In genomic region chr1:37859507-37860345, GRCh38 we compare ENCODE assay signal across 1 cellular context.
TF ChIP-seq lines count a peak whose summit lies in the region.

MTF1 (minus strand) TSS chr1:37859592; CDS start chr1:37857658, 1,934 bp downstream.

TF ChIP-seq in HepG2, 621 proteins besides CTCF, POLR2A, EP300 and RAD21 (continued from another document and continues in another):
- no peak for TF ChIP-seq ESRRA (CRISPR knock-in tag; IDR thresholded peaks at IDR 0.05; ENCODE audit: low read depth)
- no peak for TF ChIP-seq ZIK1 (CRISPR knock-in tag; IDR thresholded peaks at IDR 0.05; ENCODE audit: borderline replicate concordance, low read depth)
- no peak for TF ChIP-seq RXRA (CRISPR knock-in tag; IDR thresholded peaks at IDR 0.05)
- TF ChIP-seq ZNF841 (CRISPR knock-in tag; IDR thresholded peaks at IDR 0.05; ENCODE audit: borderline replicate concordance): no peak
- no peak for TF ChIP-seq ZBTB33 (CRISPR knock-in tag; IDR thresholded peaks at IDR 0.05)
- TF ChIP-seq ZNF10 (CRISPR knock-in tag; IDR thresholded peaks at IDR 0.05; ENCODE audit: borderline replicate concordance, low read depth): no peak
- peak; percentile 96 for TF ChIP-seq GATAD1 (CRISPR knock-in tag; IDR thresholded peaks at IDR 0.05)
- peak; percentile 86 to 90 for TF ChIP-seq HMGXB4 (CRISPR knock-in tag; IDR thresholded peaks at IDR 0.05; ENCODE audit: borderline replicate concordance in 1 of 2, low read depth in 1 of 2)
- TF ChIP-seq ZMYM4 (CRISPR knock-in tag; IDR thresholded peaks at IDR 0.05): no peak; the same call in none of the 2 replicates
- no peak; the same call in 1 of the 2 replicates for TF ChIP-seq ZNF558 (CRISPR knock-in tag; IDR thresholded peaks at IDR 0.05; ENCODE audit: borderline replicate concordance)
- TF ChIP-seq ZNF781 (CRISPR knock-in tag; IDR thresholded peaks at IDR 0.05; ENCODE audit: borderline replicate concordance, not compliant biosample characterization): peak; percentile 49
- TF ChIP-seq SOX5 (CRISPR knock-in tag; IDR thresholded peaks at IDR 0.05; ENCODE audit: borderline replicate concordance): no peak
- no peak for TF ChIP-seq SMARCE1 (IDR thresholded peaks at IDR 0.05; ENCODE audit: borderline replicate concordance)
- no peak for TF ChIP-seq CHCHD3 (CRISPR knock-in tag; IDR thresholded peaks at IDR 0.05)
- TF ChIP-seq PRMT3 (CRISPR knock-in tag; IDR thresholded peaks at IDR 0.05; ENCODE audit: borderline replicate concordance, low read depth): no peak
- no peak for TF ChIP-seq HMGA1 (CRISPR knock-in tag; conservative IDR thresholded peaks at IDR 0.05)
- TF ChIP-seq KLF9 (CRISPR knock-in tag; IDR thresholded peaks at IDR 0.05; ENCODE audit: low read depth): no peak
- TF ChIP-seq ATF6 (CRISPR knock-in tag; conservative IDR thresholded peaks at IDR 0.05): no peak
- TF ChIP-seq ETS1 (CRISPR knock-in tag; IDR thresholded peaks at IDR 0.05): no peak
- TF ChIP-seq PRDM4 (CRISPR knock-in tag; IDR thresholded peaks at IDR 0.05; ENCODE audit: borderline replicate concordance): no peak
- peak; percentile 51; the same call in 1 of the 2 replicates for TF ChIP-seq ZNF670 (CRISPR knock-in tag; IDR thresholded peaks at IDR 0.05; ENCODE audit: borderline replicate concordance)
- TF ChIP-seq HNRNPLL (IDR thresholded peaks at IDR 0.05; ENCODE audit: low read depth, low read length, poor library complexity, severe bottlenecking): peak; percentile 38
- TF ChIP-seq ZNF567 (CRISPR knock-in tag; IDR thresholded peaks at IDR 0.05; ENCODE audit: borderline replicate concordance): peak; percentile 61
- peak; percentile 96; the same call in 1 of the 2 replicates for TF ChIP-seq ZFP91 (CRISPR knock-in tag; IDR thresholded peaks at IDR 0.05; ENCODE audit: borderline replicate concordance)
- TF ChIP-seq POGK (CRISPR knock-in tag; conservative IDR thresholded peaks at IDR 0.05): no peak
- no peak for TF ChIP-seq CEBPB (IDR thresholded peaks at IDR 0.05; ENCODE audit: borderline replicate concordance, low read depth, low read length)
- TF ChIP-seq FOXP1 (IDR thresholded peaks at IDR 0.05): no peak
- no peak for TF ChIP-seq FOXP1 (CRISPR knock-in tag; IDR thresholded peaks at IDR 0.05)
- no peak; the same call in 1 of the 2 replicates for TF ChIP-seq BHLHE40 (IDR thresholded peaks at IDR 0.05; ENCODE audit: low read length)
- TF ChIP-seq ZSCAN29 (CRISPR knock-in tag; conservative IDR thresholded peaks at IDR 0.05): no peak
- TF ChIP-seq ZNF224 (CRISPR knock-in tag; IDR thresholded peaks at IDR 0.05): no peak
- peak; percentile 86 for TF ChIP-seq PHF8 (CRISPR knock-in tag; IDR thresholded peaks at IDR 0.05)
- TF ChIP-seq NFYC (CRISPR knock-in tag; IDR thresholded peaks at IDR 0.05): peak; percentile 91
- no peak for TF ChIP-seq CHD4 (IDR thresholded peaks at IDR 0.05; ENCODE audit: borderline replicate concordance, low read length)
- no peak for TF ChIP-seq FOSL1 (CRISPR knock-in tag; IDR thresholded peaks at IDR 0.05; ENCODE audit: borderline replicate concordance)
- TF ChIP-seq MAFK (conservative IDR thresholded peaks at IDR 0.05 in 1 of 2, IDR thresholded peaks at IDR 0.05 in 1 of 2; ENCODE audit: low read length in 2 of 2): no peak
- no peak for TF ChIP-seq ZHX1 (CRISPR knock-in tag; IDR thresholded peaks at IDR 0.05; ENCODE audit: low read depth)
- TF ChIP-seq HBP1 (CRISPR knock-in tag; IDR thresholded peaks at IDR 0.05; ENCODE audit: low read depth): peak; percentile 35; the same call in 1 of the 2 replicates
- no peak for TF ChIP-seq RFXANK (CRISPR knock-in tag; IDR thresholded peaks at IDR 0.05)
- 0 out of 2 replicates have a peak, but pooled peaks have one; percentile 18 for TF ChIP-seq ZNF580 (CRISPR knock-in tag; IDR thresholded peaks at IDR 0.05; ENCODE audit: borderline replicate concordance, low read depth)
- TF ChIP-seq FOXK1 (CRISPR knock-in tag; IDR thresholded peaks at IDR 0.05; ENCODE audit: borderline replicate concordance, low read depth): peak; percentile 41; the same call in 1 of the 2 replicates
- TF ChIP-seq STAG1 (CRISPR knock-in tag; IDR thresholded peaks at IDR 0.05): peak; percentile 78
